10 cellular contexts compared by ENCODE assay signal in genomic region chr3:169390310-169390731, GRCh38.
A peak's percentile ranks its signal among the peaks of the same experiment; 100 is the strongest.
DNase-seq lines count a peak whose midpoint lies in the region; ATAC-seq and TF ChIP-seq lines count a peak whose summit lies in the region.
"Had no signal": no experiment of that assay in that cellular context is flagged by ENCODE, and none has a peak within 500 bp of the region (broad histone marks: within the 10 kb centered on the region; RNA-seq: fewer than 3 reads in every experiment).

No MANE protein-coding gene starts in this region.

- peaks cover 3 to 5% of the 10 kb centered on the region in 2 donors for H3K4me1 Mint-ChIP-seq in immature natural killer cell
- H3K4me1 Mint-ChIP-seq: CD4-positive, CD25-positive, alpha-beta regulatory T cell had no signal

- H3K4me3 ChIP-seq in cardiac muscle cell: no peak overlapping the region
- no peak overlapping the region for H3K4me3 ChIP-seq in aorta (ENCODE audit: low read length in 2 of 2)
- H3K4me3 ChIP-seq: SK-N-MC had no signal

- 52 to 75% methylated on average over 1 of the region's 1 CpG for WGBS in aorta, 2 donors

- no peak overlapping the region for H3K4me3 Mint-ChIP-seq in immature natural killer cell
- H3K4me3 Mint-ChIP-seq: CD4-positive, CD25-positive, alpha-beta regulatory T cell had no signal

- H3K27me3 Mint-ChIP-seq in immature natural killer cell (ENCODE audit: low read depth in 3 of 3): peaks cover 0 to 5% (median 0%) of the 10 kb centered on the region in 3 donors

- peaks cover 0 to 10% (median 0%) of the 10 kb centered on the region in 6 donors for H3K9me3 Mint-ChIP-seq in immature natural killer cell
- H3K9me3 Mint-ChIP-seq: CD4-positive, CD25-positive, alpha-beta regulatory T cell had no signal

- no peaks in the 10 kb centered on the region for H3K36me3 ChIP-seq in cardiac muscle cell
- H3K36me3 ChIP-seq in aorta (ENCODE audit: control insufficient read depth in 1 of 2, insufficient read depth in 2 of 2, low read length in 1 of 2): no peaks in the 10 kb centered on the region

- DNase-seq in cardiac muscle cell (ENCODE audit: low read depth in 1 of 2, low spot score in 1 of 2) (peak in 1 of 2 donors; percentile 60), cardiac septum (ENCODE audit: low spot score) (no peak), T47D (ENCODE audit: low read depth in 1 of 2, low spot score in 1 of 2) (peak; percentile 64 to 95), aorta (no peak), omental fat pad (ENCODE audit: low spot score) (no peak), immature natural killer cell (no peak)
- DNase-seq: CD4-positive, CD25-positive, alpha-beta regulatory T cell had no signal

- intact Hi-C loops in cardiac septum (cut with DNase I) (no loop called here), aorta (cut with DNase I) (loop anchor here in 1 of 2 donors (5.0 kb wide), 1 partner anchor 243 kb away; no protein-coding TSS in a partner anchor)

- ATAC-seq in HG03439 (IDR thresholded peaks at IDR 0.05; ENCODE audit: unreplicated experiment) (peak; percentile 87), aorta (ENCODE audit: low FRiP score) (no peak), omental fat pad (ENCODE audit: low FRiP score) (no peak), GM21737 (IDR thresholded peaks at IDR 0.05; ENCODE audit: unreplicated experiment) (no peak)

- in situ Hi-C loops in T47D (cut with HindIII; ENCODE audit: low pct_unique_long_range_greater_than_20kb, low sequenced_read_pairs): no loop called here

- H3K27me3 ChIP-seq in cardiac muscle cell (no peaks in the 10 kb centered on the region), aorta (ENCODE audit: control insufficient read depth in 1 of 2, insufficient read depth in 2 of 2, low read length in 1 of 2) (no peaks in the 10 kb centered on the region)

- H3K27ac Mint-ChIP-seq in immature natural killer cell: no peak overlapping the region

- H3K36me3 Mint-ChIP-seq in immature natural killer cell: no peaks in the 10 kb centered on the region
- H3K36me3 Mint-ChIP-seq: CD4-positive, CD25-positive, alpha-beta regulatory T cell had no signal

- H3K27ac ChIP-seq in cardiac muscle cell (no peak overlapping the region), aorta (ENCODE audit: low read depth in 1 of 2, low read length in 2 of 2) (peak overlapping the region; percentile 36 to 94)
- H3K27ac ChIP-seq: SK-N-MC had no signal

- peak; percentile 44 for TF ChIP-seq CTCF in cardiac muscle cell (IDR thresholded peaks at IDR 0.05; ENCODE audit: low read depth, low read length)
- TF ChIP-seq CTCF in omental fat pad (IDR thresholded peaks at IDR 0.05): no peak

- H3K4me1 ChIP-seq in cardiac muscle cell (ENCODE audit: low read depth) (peaks cover 10% of the 10 kb centered on the region), aorta (ENCODE audit: control insufficient read depth in 1 of 2, insufficient read depth in 2 of 2, low read length in 2 of 2) (peaks cover 4 to 5% of the 10 kb centered on the region in 2 donors)

- H3K9me3 ChIP-seq in cardiac muscle cell (ENCODE audit: low read depth): no peaks in the 10 kb centered on the region
- H3K9me3 ChIP-seq in aorta (ENCODE audit: control insufficient read depth, low read length): no peaks in the 10 kb centered on the region

Comparison
In these comparisons a context has a peak if more than half of its experiments do, and no peak if none do; other contexts are left out.
1. DNase-seq: peak in T47D (2 of 2); none in cardiac septum (single experiment), aorta (0 of 2), omental fat pad (single experiment) and immature natural killer cell (0 of 3).